In genomic region chr9:94922098-94922607, GRCh38 we compare ENCODE assay signal across 1 cellular context.
TF ChIP-seq lines count a peak whose summit lies in the region.

No MANE protein-coding gene starts in this region.

TF ChIP-seq in HepG2, 621 proteins besides CTCF, POLR2A, EP300 and RAD21 (continued from another document and continues in another):
- no peak for TF ChIP-seq ZNF280D (CRISPR knock-in tag; IDR thresholded peaks at IDR 0.05)
- TF ChIP-seq RBFOX2 (IDR thresholded peaks at IDR 0.05; ENCODE audit: low read depth, low read length): no peak
- TF ChIP-seq PHF20 (CRISPR knock-in tag; IDR thresholded peaks at IDR 0.05): no peak
- TF ChIP-seq ZFP62 (CRISPR knock-in tag; IDR thresholded peaks at IDR 0.05): no peak
- TF ChIP-seq THAP9 (CRISPR knock-in tag; IDR thresholded peaks at IDR 0.05; ENCODE audit: borderline replicate concordance): no peak
- TF ChIP-seq LBX2 (CRISPR knock-in tag; IDR thresholded peaks at IDR 0.05; ENCODE audit: borderline replicate concordance): no peak
- no peak for TF ChIP-seq ZNF33B (CRISPR knock-in tag; IDR thresholded peaks at IDR 0.05)
- TF ChIP-seq UBTF (CRISPR knock-in tag; IDR thresholded peaks at IDR 0.05): no peak
- TF ChIP-seq ZNF562 (CRISPR knock-in tag; IDR thresholded peaks at IDR 0.05; ENCODE audit: borderline replicate concordance): no peak
- no peak for TF ChIP-seq ZNF552 (CRISPR knock-in tag; IDR thresholded peaks at IDR 0.05; ENCODE audit: borderline replicate concordance)
- 0 out of 2 replicates have a peak, but pooled peaks have one; percentile 17 for TF ChIP-seq ZNF12 (CRISPR knock-in tag; IDR thresholded peaks at IDR 0.05)
- no peak for TF ChIP-seq AHR (CRISPR knock-in tag; IDR thresholded peaks at IDR 0.05)
- TF ChIP-seq ZNF296 (CRISPR knock-in tag; conservative IDR thresholded peaks at IDR 0.05): no peak
- no peak for TF ChIP-seq PRDM4 (CRISPR knock-in tag; IDR thresholded peaks at IDR 0.05; ENCODE audit: borderline replicate concordance)
- TF ChIP-seq YY1 (IDR thresholded peaks at IDR 0.05; ENCODE audit: insufficient read depth, insufficient replicate concordance, low read depth, low read length): no peak
- TF ChIP-seq GMEB2 (CRISPR knock-in tag; IDR thresholded peaks at IDR 0.05; ENCODE audit: low read depth): no peak
- TF ChIP-seq ZNF496 (CRISPR knock-in tag; IDR thresholded peaks at IDR 0.05; ENCODE audit: insufficient replicate concordance): no peak
- TF ChIP-seq MTA1 (CRISPR knock-in tag; IDR thresholded peaks at IDR 0.05; ENCODE audit: borderline replicate concordance): 0 out of 2 replicates have a peak, but pooled peaks have one; percentile 39
- TF ChIP-seq ZNF530 (CRISPR knock-in tag; IDR thresholded peaks at IDR 0.05; ENCODE audit: low read depth): no peak
- no peak for TF ChIP-seq ZNF3 (CRISPR knock-in tag; IDR thresholded peaks at IDR 0.05)
- peak; percentile 29 to 48; a peak in 2 of 4 replicates for TF ChIP-seq MAFK (conservative IDR thresholded peaks at IDR 0.05 in 1 of 2, IDR thresholded peaks at IDR 0.05 in 1 of 2; ENCODE audit: low read length in 2 of 2)
- no peak for TF ChIP-seq ZNF292 (CRISPR knock-in tag; IDR thresholded peaks at IDR 0.05; ENCODE audit: borderline replicate concordance, low read depth)
- TF ChIP-seq ZNF720 (CRISPR knock-in tag; IDR thresholded peaks at IDR 0.05): no peak
- no peak for TF ChIP-seq ZNF660 (CRISPR knock-in tag; IDR thresholded peaks at IDR 0.05; ENCODE audit: borderline replicate concordance, low read depth)
- no peak for TF ChIP-seq ZSCAN21 (CRISPR knock-in tag; IDR thresholded peaks at IDR 0.05; ENCODE audit: borderline replicate concordance)
- TF ChIP-seq ZNF780A (CRISPR knock-in tag; IDR thresholded peaks at IDR 0.05): no peak
- TF ChIP-seq ZNF816 (CRISPR knock-in tag; IDR thresholded peaks at IDR 0.05; ENCODE audit: borderline replicate concordance): no peak
- no peak for TF ChIP-seq RFXANK (CRISPR knock-in tag; IDR thresholded peaks at IDR 0.05)
- no peak for TF ChIP-seq CHD4 (IDR thresholded peaks at IDR 0.05; ENCODE audit: borderline replicate concordance, low read length)
- no peak for TF ChIP-seq GATA4 (IDR thresholded peaks at IDR 0.05; ENCODE audit: borderline replicate concordance, low read depth)
- no peak for TF ChIP-seq ZNF574 (CRISPR knock-in tag; IDR thresholded peaks at IDR 0.05)
- TF ChIP-seq RBM39 (IDR thresholded peaks at IDR 0.05; ENCODE audit: low read depth, low read length, poor library complexity, severe bottlenecking): no peak
- TF ChIP-seq ZMYM2 (CRISPR knock-in tag; IDR thresholded peaks at IDR 0.05): no peak
- TF ChIP-seq SAP130 (CRISPR knock-in tag; IDR thresholded peaks at IDR 0.05; ENCODE audit: low read depth): peak; percentile 63
- TF ChIP-seq ZFP90 (CRISPR knock-in tag; IDR thresholded peaks at IDR 0.05; ENCODE audit: borderline replicate concordance): no peak
- no peak for TF ChIP-seq WIZ (CRISPR knock-in tag; IDR thresholded peaks at IDR 0.05)
- no peak for TF ChIP-seq ZNF766 (CRISPR knock-in tag; IDR thresholded peaks at IDR 0.05; ENCODE audit: borderline replicate concordance)
- no peak for TF ChIP-seq ZFP37 (CRISPR knock-in tag; IDR thresholded peaks at IDR 0.05; ENCODE audit: borderline replicate concordance)
- peak; percentile 87 for TF ChIP-seq FOXA3 (CRISPR knock-in tag; IDR thresholded peaks at IDR 0.05)
- no peak for TF ChIP-seq ZNF362 (CRISPR knock-in tag; IDR thresholded peaks at IDR 0.05; ENCODE audit: borderline replicate concordance)
- TF ChIP-seq ZNF207 (IDR thresholded peaks at IDR 0.05; ENCODE audit: borderline replicate concordance): no peak
- TF ChIP-seq GMEB1 (CRISPR knock-in tag; IDR thresholded peaks at IDR 0.05; ENCODE audit: borderline replicate concordance): peak; percentile 48; the same call in 1 of the 2 replicates
- no peak for TF ChIP-seq CC2D1A (CRISPR knock-in tag; IDR thresholded peaks at IDR 0.05)
- no peak for TF ChIP-seq ZNF138 (CRISPR knock-in tag; IDR thresholded peaks at IDR 0.05; ENCODE audit: low read depth)
- TF ChIP-seq BCL6 (CRISPR knock-in tag; IDR thresholded peaks at IDR 0.05): peak; percentile 78
- TF ChIP-seq SNRNP70 (IDR thresholded peaks at IDR 0.05; ENCODE audit: low read depth, low read length): no peak
- no peak for TF ChIP-seq ZNF788 (CRISPR knock-in tag; IDR thresholded peaks at IDR 0.05; ENCODE audit: borderline replicate concordance)
- TF ChIP-seq ZNF17 (CRISPR knock-in tag; IDR thresholded peaks at IDR 0.05): no peak
- TF ChIP-seq ZBTB20 (CRISPR knock-in tag; IDR thresholded peaks at IDR 0.05; ENCODE audit: borderline replicate concordance, low read depth): no peak
- no peak for TF ChIP-seq ZBTB1 (CRISPR knock-in tag; IDR thresholded peaks at IDR 0.05; ENCODE audit: borderline replicate concordance)
